ENCODE assay signal across 8 cellular contexts in genomic region chr11:75547617-75548054, GRCh38. TPM values are rescaled to one million over a fixed set of nuclear protein-coding genes. Genes with fewer than 3 reads are reported as not detected.
DNase-seq lines count a peak whose midpoint lies in the region; ATAC-seq and TF ChIP-seq lines count a peak whose summit lies in the region.

No MANE protein-coding gene starts in this region.

- H3K4me1 Mint-ChIP-seq in effector memory CD8-positive, alpha-beta T cell (ENCODE audit: low read depth in 2 of 2), result peaks cover 0 to 3% of the 10 kb centered on the region in 2 donors
- H3K4me1 Mint-ChIP-seq in T-helper 2 cell treated with Interferon-gamma antibody and Interleukin-4, amounts not matched to agents 5 μg/mL and 100 μg/mL, for 36 hours (ENCODE audit: low read depth), result no peaks in the 10 kb centered on the region

- H3K4me3 ChIP-seq in lung, result no peak overlapping the region
- no peak overlapping the region for H3K4me3 ChIP-seq in uterus

- H3K36me3 ChIP-seq in lung (ENCODE audit: control insufficient read depth in 2 of 2, insufficient read depth in 2 of 2, low read length in 2 of 2) (no peaks in the 10 kb centered on the region), uterus (no peaks in the 10 kb centered on the region)

- 22 to 26% methylated on average over 7 of the region's 7 CpGs for WGBS in lung, 2 donors

- H3K4me1 ChIP-seq in lung (ENCODE audit: control insufficient read depth in 2 of 2, insufficient read depth in 2 of 2, low read length in 2 of 2), result peaks cover 0 to 4% of the 10 kb centered on the region in 2 donors
- H3K4me1 ChIP-seq in uterus, result peaks cover 0 to 4% of the 10 kb centered on the region in 2 donors

- intact Hi-C loops in uterus (cut with DNase I; ENCODE audit: low total_unique reads), result loop anchor here (5.0 kb wide), 1 partner anchor 35 kb away; no protein-coding TSS in a partner anchor

- TF ChIP-seq CTCF in lung (IDR thresholded peaks at IDR 0.05; ENCODE audit: control extremely low read depth, extremely low read depth), result peak; percentile 79
- peak; percentile 93 to 96 (median 94) for TF ChIP-seq CTCF in uterus (IDR thresholded peaks at IDR 0.05)

- TF ChIP-seq POLR2A in uterus (IDR thresholded peaks at IDR 0.05), result peak in 1 of 2 donors; percentile 10

- no peak overlapping the region for H3K4me3 Mint-ChIP-seq in effector memory CD8-positive, alpha-beta T cell
- no peak overlapping the region for H3K4me3 Mint-ChIP-seq in T-helper 2 cell treated with Interferon-gamma antibody and Interleukin-4, amounts not matched to agents 5 μg/mL and 100 μg/mL, for 36 hours

- H3K27me3 ChIP-seq in lung (ENCODE audit: control insufficient read depth, insufficient read depth) (no peaks in the 10 kb centered on the region), uterus (no peaks in the 10 kb centered on the region)

- H3K9me3 ChIP-seq in lung (ENCODE audit: control insufficient read depth in 2 of 2, insufficient read depth in 1 of 2, low read length in 1 of 2), result no peaks in the 10 kb centered on the region
- H3K9me3 ChIP-seq in uterus, result no peaks in the 10 kb centered on the region

- H3K27ac Mint-ChIP-seq in effector memory CD8-positive, alpha-beta T cell, result peak overlapping the region; percentile 45 to 55
- no peak overlapping the region for H3K27ac Mint-ChIP-seq in T-helper 2 cell treated with Interferon-gamma antibody and Interleukin-4, amounts not matched to agents 5 μg/mL and 100 μg/mL, for 36 hours

- no peaks in the 10 kb centered on the region for H3K9me3 Mint-ChIP-seq in effector memory CD8-positive, alpha-beta T cell
- no peaks in the 10 kb centered on the region for H3K9me3 Mint-ChIP-seq in T-helper 2 cell treated with Interferon-gamma antibody and Interleukin-4, amounts not matched to agents 5 μg/mL and 100 μg/mL, for 36 hours

- ATAC-seq in effector memory CD8-positive, alpha-beta T cell (replicated peaks), result peak; percentile 43
- ATAC-seq in lung (ENCODE audit: insufficient read depth, low FRiP score), result peak; percentile 79

- peaks cover 0 to 19% of the 10 kb centered on the region in 2 donors for H3K27me3 Mint-ChIP-seq in effector memory CD8-positive, alpha-beta T cell
- H3K27me3 Mint-ChIP-seq in T-helper 2 cell treated with Interferon-gamma antibody and Interleukin-4, amounts not matched to agents 5 μg/mL and 100 μg/mL, for 36 hours (ENCODE audit: low read depth), result peaks cover 4% of the 10 kb centered on the region

- H3K27ac ChIP-seq in lung (ENCODE audit: low read depth in 1 of 2, low read length in 1 of 2), result peak overlapping the region in 1 of 2 donors; percentile 61
- H3K27ac ChIP-seq in uterus, result peak overlapping the region; percentile 34 to 70

- no peaks in the 10 kb centered on the region for H3K36me3 Mint-ChIP-seq in effector memory CD8-positive, alpha-beta T cell (ENCODE audit: insufficient read depth)
- no peaks in the 10 kb centered on the region for H3K36me3 Mint-ChIP-seq in T-helper 2 cell treated with Interferon-gamma antibody and Interleukin-4, amounts not matched to agents 5 μg/mL and 100 μg/mL, for 36 hours (ENCODE audit: low read depth)

- DNase-seq in DMS 273 (lab: John Stamatoyannopoulos, UW; ENCODE audit: unreplicated experiment) (peak; percentile 57), DMS 273 treated with DMSO at 0.1 percent for 48 hours (lab: John Stamatoyannopoulos, UW) (no peak), HuH-7.5 (ENCODE audit: low spot score) (peak; percentile 81), SK-N-DZ (ENCODE audit: low spot score) (peak; percentile 81), lung (ENCODE audit: low spot score) (peak; percentile 72), uterus (peak; percentile 76 to 85)
- peak in 1 of 3 experiments; percentile 23 for DNase-seq in effector memory CD8-positive, alpha-beta T cell
- DNase-seq in T-helper 2 cell treated with Interferon-gamma antibody and Interleukin-4, amounts not matched to agents 5 μg/mL and 100 μg/mL, for 36 hours (ENCODE audit: low spot score), result no peak

RNA-seq across cellular contexts. Expression of gene SERPINH1, which starts 14.4 kb away (rescaled TPM):
- polyA plus RNA-seq in SK-N-DZ (2014; cell fraction: cytosol; rRNA removed), result 72.3 and 87.9 TPM in 2 replicates
- 29.8 and 41.3 TPM in 2 replicates for polyA plus RNA-seq in SK-N-DZ (2014; cell fraction: nucleus; rRNA removed)
- 100 to 1,000 TPM; 234 to 585 TPM for total RNA-seq in lung
- polyA plus RNA-seq in lung, result 100 to 1,000 TPM; 112 to 340 TPM
- 100 to 1,000 TPM; 134 to 847 (median 280) TPM for total RNA-seq in uterus

RNA-seq across cellular contexts. Expression of gene GDPD5, which starts 21.9 kb away (rescaled TPM):
- 1.9 and 2.7 TPM in 2 replicates for polyA plus RNA-seq in SK-N-DZ (2014; cell fraction: cytosol; rRNA removed)
- 3.8 and 4.1 TPM in 2 replicates for polyA plus RNA-seq in SK-N-DZ (2014; cell fraction: nucleus; rRNA removed)
- total RNA-seq in lung (10 to 100 TPM; 15.9 to 24.7 TPM), uterus (10 to 100 TPM in 3 of 4 donors, 1 to 10 TPM in 1; 9.6 to 52.9 (median 28.2) TPM)
- 1 to 10 TPM; 6.2 to 8.2 TPM for polyA plus RNA-seq in lung

Comparison
In these comparisons a context has a peak if more than half of its experiments do, and no peak if none do; other contexts are left out.
1. DNase-seq: peak in DMS 273 (single experiment), HuH-7.5 (single experiment), SK-N-DZ (single experiment), lung (single experiment) and uterus (2 of 2); none in DMS 273 treated with DMSO at 0.1 percent for 48 hours (single experiment) and T-helper 2 cell treated with Interferon-gamma antibody and Interleukin-4, amounts not matched to agents 5 μg/mL and 100 μg/mL, for 36 hours (single experiment).